ENCODE assay signal across 1 cellular context in genomic region chr4:148376151-148376550, GRCh38.
TF ChIP-seq lines count a peak whose summit lies in the region.

No MANE protein-coding gene starts in this region.

TF ChIP-seq in GM23338, 12 proteins besides CTCF, POLR2A, EP300 and RAD21 (continued from another document):
- no peak for TF ChIP-seq ETS1 (IDR thresholded peaks at IDR 0.05)
- TF ChIP-seq STAT1 (IDR thresholded peaks at IDR 0.05; ENCODE audit: unreplicated experiment): no peak
- no peak for TF ChIP-seq EZH2 (IDR thresholded peaks at IDR 0.05; ENCODE audit: low read depth, unreplicated experiment)
- TF ChIP-seq REST (IDR thresholded peaks at IDR 0.05; ENCODE audit: unreplicated experiment): no peak
- TF ChIP-seq ZNF114 (CRISPR knock-in tag; IDR thresholded peaks at IDR 0.05): no peak
- no peak for TF ChIP-seq ZNF331 (CRISPR knock-in tag; IDR thresholded peaks at IDR 0.05; ENCODE audit: low read depth)
- TF ChIP-seq EZH2phosphoT487 (IDR thresholded peaks at IDR 0.05; ENCODE audit: unreplicated experiment): no peak
- no peak for TF ChIP-seq CREB1 (CRISPR knock-in tag; IDR thresholded peaks at IDR 0.05; ENCODE audit: low read depth)
- no peak for TF ChIP-seq POLR2AphosphoS5 (IDR thresholded peaks at IDR 0.05; ENCODE audit: low read depth)
- TF ChIP-seq JUNB (IDR thresholded peaks at IDR 0.05; ENCODE audit: unreplicated experiment): no peak
- no peak for TF ChIP-seq NANOG (IDR thresholded peaks at IDR 0.05; ENCODE audit: borderline replicate concordance)
